8 cellular contexts compared by ENCODE assay signal in the genomic region with DNA sequence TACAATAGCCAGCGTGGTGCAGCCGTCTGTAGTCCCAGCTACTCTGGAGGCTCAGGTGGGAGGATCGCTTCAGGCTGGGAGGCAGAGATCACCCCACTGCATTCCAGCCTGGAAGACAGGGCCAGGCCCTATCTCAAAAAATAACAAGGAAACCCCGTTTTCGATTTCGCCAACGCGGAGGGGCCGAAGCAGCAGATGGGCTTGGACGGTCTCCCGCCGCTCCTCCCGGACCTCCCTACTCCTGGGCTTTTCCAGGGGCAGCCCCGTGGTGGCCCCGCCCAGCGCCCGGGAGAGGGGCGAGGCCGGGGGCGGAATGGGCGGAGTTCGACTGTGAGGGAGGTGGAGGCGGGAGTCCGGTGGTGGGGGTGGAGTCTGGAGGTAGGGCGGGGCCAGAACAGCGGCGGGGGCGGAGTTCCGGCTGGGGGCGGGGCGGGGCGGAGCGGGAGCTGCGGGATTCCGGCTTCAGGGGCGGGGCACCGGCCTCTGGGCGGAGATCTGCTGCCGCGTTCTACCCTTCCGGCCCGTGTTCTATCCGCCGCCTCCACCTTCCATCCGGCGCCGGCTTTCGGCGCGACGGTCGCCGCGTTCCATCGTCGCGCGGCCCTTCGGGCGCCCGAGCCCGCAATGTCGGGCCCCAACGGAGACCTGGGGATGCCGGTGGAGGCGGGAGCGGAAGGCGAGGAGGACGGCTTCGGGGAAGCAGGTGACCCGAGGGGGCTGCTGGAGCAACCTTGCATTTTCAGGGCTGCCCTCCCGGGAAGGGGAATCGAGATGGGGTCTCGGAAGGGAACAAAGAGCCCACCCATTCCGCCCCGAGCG. TPM values are rescaled to one million over a fixed set of nuclear protein-coding genes. Genes with fewer than 3 reads are reported as not detected.
DNase-seq lines count a peak whose midpoint lies in the region; ATAC-seq and TF ChIP-seq lines count a peak whose summit lies in the region.

TSS of gene BBLN (plus strand) at position 482 of the 819 bp plus-strand sequence. CDS start at position 625, 143 bp downstream.

- CTCF ChIA-PET in A673 (lab: Charles Lee): interaction anchor here (0.6 to 1.0 kb wide), 2 partner anchors 31 to 1570 kb away, joined by 3 to 5 read pairs; no protein-coding TSS in a partner anchor

- no peaks in the 10 kb centered on the region for H3K9me3 ChIP-seq in A673 (ENCODE audit: low read depth, low read length, poor library complexity, severe bottlenecking)
- H3K9me3 ChIP-seq in spleen: no peaks in the 10 kb centered on the region

- H3K27ac ChIP-seq in A673 (ENCODE audit: low read depth, low read length, poor library complexity, severe bottlenecking) (peak within 1 kb of the TSS; percentile 60), caudate nucleus (ENCODE audit: low read depth, low read length) (peak within 1 kb of the TSS; percentile 52), spleen (peak within 1 kb of the TSS; percentile 61 to 93 (median 86))

- intact Hi-C loops in A673 (cut with micrococcal nuclease; ENCODE audit: unreplicated experiment): no loop called here
- intact Hi-C loops in spleen (cut with DNase I; ENCODE audit: low total_unique reads): no loop called here

- H3K4me1 ChIP-seq in A673 (ENCODE audit: insufficient read depth, low read length, poor library complexity, severe bottlenecking) (peaks cover 7% of the 10 kb centered on the region), spleen (peaks cover 8 to 55% (median 26%) of the 10 kb centered on the region in 6 donors)

- ATAC-seq in GM18907 (IDR thresholded peaks at IDR 0.05; ENCODE audit: unreplicated experiment): peak; percentile 72
- peak; percentile 79 for ATAC-seq in HG03159 (IDR thresholded peaks at IDR 0.05; ENCODE audit: unreplicated experiment)

- H3K36me3 ChIP-seq in A673 (ENCODE audit: insufficient read depth, low read length, poor library complexity, severe bottlenecking) (peaks cover 17% of the 10 kb centered on the region), spleen (peaks cover 0 to 31% (median 16%) of the 10 kb centered on the region in 6 donors)

- POLR2A ChIA-PET in A673 (lab: Charles Lee; ENCODE audit: low non-redundant PET): interaction anchor here (0.6 kb wide), 1 partner anchor 296 kb away, joined by 11 read pairs; the partner anchor contains the start of gene ODF2

- H3K4me3 ChIP-seq in A673 (ENCODE audit: low read depth, low read length, poor library complexity, severe bottlenecking) (peak within 1 kb of the TSS; percentile 58), spleen (peak within 1 kb of the TSS; percentile 33 to 90 (median 76))

- DNase-seq in A673 (ENCODE audit: low spot score) (peak; percentile 95), NCI-H345 treated with DMSO at 0.1 percent for 48 hours (lab: John Stamatoyannopoulos, UW; ENCODE audit: unreplicated experiment) (peak; percentile 93), caudate nucleus (lab: John Stamatoyannopoulos, UW) (peak in 60 of 61 donors; percentile 10 to 97 (median 90)), inferior parietal cortex (ENCODE audit: extremely low spot score) (peak; percentile 87), spleen (peak; percentile 98)
- peak; percentile 89 to 94 (median 93) for DNase-seq in activated CD4-positive, CD25-positive, alpha-beta regulatory T cell (lab: John Stamatoyannopoulos, UW)

- 0 to 1% (median 0%) methylated on average over 13 to 77 of the region's 77 CpGs for WGBS in spleen, 5 donors

- TF ChIP-seq CTCF in A673 (conservative IDR thresholded peaks at IDR 0.05; ENCODE audit: low read depth, low read length) (no peak), spleen (IDR thresholded peaks at IDR 0.05 in 8 of 11, conservative IDR thresholded peaks at IDR 0.05 in 3 of 11) (peak in 1 of 11 experiments; percentile 30)

- H3K27me3 ChIP-seq in A673 (replicated peaks; ENCODE audit: insufficient read depth, low read depth, low read length, poor library complexity): no peaks in the 10 kb centered on the region
- no peaks in the 10 kb centered on the region for H3K27me3 ChIP-seq in spleen (replicated peaks in 1 of 7)

- TF ChIP-seq POLR2A in spleen (IDR thresholded peaks at IDR 0.05): peak in 2 of 3 donors; percentile 69 to 80

- BruUV-seq in A673 (replicated peaks; lab: Mats Ljungman, UMichigan): no TSS peak

RNA-seq across cellular contexts. Expression of gene BBLN, which starts in this region (rescaled TPM):
- total RNA-seq in A673 (2021): 41.9 and 50.2 TPM in 2 replicates
- 100 to 1,000 TPM in 3 of 7 donors, 10 to 100 TPM in 4; 43.5 to 220 (median 59.2) TPM for total RNA-seq in spleen
- 100 to 1,000 TPM; 152 to 201 (median 178) TPM for polyA plus RNA-seq in spleen

Comparison
In these comparisons a context has a peak if more than half of its experiments do, and no peak if none do; other contexts are left out.
1. Peak in every context shown above with its lines: DNase-seq, ATAC-seq, H3K4me3 ChIP-seq and H3K27ac ChIP-seq.